In genomic region chr5:65020492-65020891, GRCh38 we compare ENCODE assay signal across 19 cellular contexts.
DNase-seq lines count a peak whose midpoint lies in the region; ATAC-seq and TF ChIP-seq lines count a peak whose summit lies in the region.
"Had no signal": no experiment of that assay in that cellular context is flagged by ENCODE, and none has a peak within 500 bp of the region (broad histone marks: within the 10 kb centered on the region; RNA-seq: fewer than 3 reads in every experiment).

No MANE protein-coding gene starts in this region.

- POLR2A ChIA-PET in AG04449 (lab: Yijun Ruan, JAX): interaction anchor here (0.8 kb wide), 1 partner anchor 15 kb away, joined by 5 read pairs; no protein-coding TSS in a partner anchor

- no peak for ATAC-seq in HG02610 (IDR thresholded peaks at IDR 0.05; ENCODE audit: unreplicated experiment)
- ATAC-seq: activated T-cell treated with anti-CD3 and anti-CD28 coated beads, Interleukin-2, amount 50 U/mL, for 4 hours; gastrocnemius medialis; lower lobe of right lung; natural killer cell had no signal

- DNase-seq in AG04449 (ENCODE audit: low read depth, low spot score): peak; percentile 31
- DNase-seq in GM04504 (ENCODE audit: low read depth): peak; percentile 17
- peak; percentile 78 for DNase-seq in RPMI7951 (ENCODE audit: low read depth)
- peak; percentile 65 for DNase-seq in glomerular visceral epithelial cell (ENCODE audit: extremely low spot score)
- DNase-seq in HuH-7 (ENCODE audit: low spot score): no peak
- no peak for DNase-seq in OCI-M2 (lab: John Stamatoyannopoulos, UW; ENCODE audit: unreplicated experiment)
- DNase-seq in DMS153 (lab: John Stamatoyannopoulos, UW): no peak
- DNase-seq: activated CD4-positive, alpha-beta T cell treated with anti-CD3 and anti-CD28 coated beads, Interleukin-2, amount 50 U/mL, for 1 hour; activated T-cell treated with anti-CD3 and anti-CD28 coated beads, Interleukin-2, amount 50 U/mL, for 4 hours; gastrocnemius medialis; lower lobe of right lung; MV-4-11; natural killer cell; NCI-H2107; NCI-H69; stimulated activated CD4-positive, alpha-beta T cell treated with anti-CD3 and anti-CD28 coated beads, Interleukin-15, amount 100 ng/mL, for 24 hours; stomach; uterus had no signal

- CTCF ChIA-PET in AG04449 (lab: Yijun Ruan, JAX): no interaction called here

- TF ChIP-seq CTCF in AG04449 (IDR thresholded peaks at IDR 0.05; ENCODE audit: insufficient read depth, low read length, missing control alignments): no peak

- H3K4me3 ChIP-seq in AG04449 (ENCODE audit: low read depth, low read length): no peak overlapping the region
- H3K4me3 ChIP-seq: gastrocnemius medialis, lower lobe of right lung, stomach, uterus had no signal

Comparison
In these comparisons a context has a peak if more than half of its experiments do, and no peak if none do; other contexts are left out.
1. DNase-seq: peak in AG04449 (single experiment), GM04504 (single experiment), RPMI7951 (single experiment) and glomerular visceral epithelial cell (single experiment); none in HuH-7 (single experiment), OCI-M2 (single experiment) and DMS153 (single experiment).